1 cellular context compared by ENCODE assay signal in the genomic region with DNA sequence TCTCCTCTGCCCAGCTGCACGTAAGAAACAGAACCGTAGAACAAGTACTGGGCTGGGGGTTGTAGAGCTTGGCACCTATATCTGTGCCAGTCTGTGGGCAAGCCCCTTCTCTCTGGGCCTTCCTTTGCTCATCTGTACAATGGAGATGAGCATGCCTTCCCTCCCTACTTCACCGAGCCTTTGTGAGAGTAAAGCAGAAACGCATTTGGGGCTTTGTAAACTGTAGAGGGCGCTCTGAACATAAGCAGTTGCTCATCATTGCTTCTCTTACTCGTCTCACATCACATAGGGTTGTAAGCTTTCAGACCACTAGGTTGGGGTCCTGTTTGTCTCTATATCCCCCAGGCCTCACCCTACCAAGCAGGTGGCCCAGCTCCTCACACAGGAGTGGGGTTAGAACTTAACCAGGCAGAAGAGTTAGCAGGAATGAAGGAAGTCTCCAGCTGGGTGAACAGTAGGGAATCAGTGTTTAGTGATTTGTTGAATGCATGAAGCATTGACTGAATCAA.
TF ChIP-seq lines count a peak whose summit lies in the region.

No MANE protein-coding gene starts in this region.

TF ChIP-seq in K562, 482 proteins besides CTCF, POLR2A, EP300 and RAD21 (continued from another document):
- no peak for TF ChIP-seq GMEB1 (CRISPR knock-in tag; IDR thresholded peaks at IDR 0.05)
- TF ChIP-seq ZBTB33 (CRISPR knock-in tag; IDR thresholded peaks at IDR 0.05), result 0 out of 2 replicates have a peak, but pooled peaks have one; percentile 4
- TF ChIP-seq, protein P1, sequence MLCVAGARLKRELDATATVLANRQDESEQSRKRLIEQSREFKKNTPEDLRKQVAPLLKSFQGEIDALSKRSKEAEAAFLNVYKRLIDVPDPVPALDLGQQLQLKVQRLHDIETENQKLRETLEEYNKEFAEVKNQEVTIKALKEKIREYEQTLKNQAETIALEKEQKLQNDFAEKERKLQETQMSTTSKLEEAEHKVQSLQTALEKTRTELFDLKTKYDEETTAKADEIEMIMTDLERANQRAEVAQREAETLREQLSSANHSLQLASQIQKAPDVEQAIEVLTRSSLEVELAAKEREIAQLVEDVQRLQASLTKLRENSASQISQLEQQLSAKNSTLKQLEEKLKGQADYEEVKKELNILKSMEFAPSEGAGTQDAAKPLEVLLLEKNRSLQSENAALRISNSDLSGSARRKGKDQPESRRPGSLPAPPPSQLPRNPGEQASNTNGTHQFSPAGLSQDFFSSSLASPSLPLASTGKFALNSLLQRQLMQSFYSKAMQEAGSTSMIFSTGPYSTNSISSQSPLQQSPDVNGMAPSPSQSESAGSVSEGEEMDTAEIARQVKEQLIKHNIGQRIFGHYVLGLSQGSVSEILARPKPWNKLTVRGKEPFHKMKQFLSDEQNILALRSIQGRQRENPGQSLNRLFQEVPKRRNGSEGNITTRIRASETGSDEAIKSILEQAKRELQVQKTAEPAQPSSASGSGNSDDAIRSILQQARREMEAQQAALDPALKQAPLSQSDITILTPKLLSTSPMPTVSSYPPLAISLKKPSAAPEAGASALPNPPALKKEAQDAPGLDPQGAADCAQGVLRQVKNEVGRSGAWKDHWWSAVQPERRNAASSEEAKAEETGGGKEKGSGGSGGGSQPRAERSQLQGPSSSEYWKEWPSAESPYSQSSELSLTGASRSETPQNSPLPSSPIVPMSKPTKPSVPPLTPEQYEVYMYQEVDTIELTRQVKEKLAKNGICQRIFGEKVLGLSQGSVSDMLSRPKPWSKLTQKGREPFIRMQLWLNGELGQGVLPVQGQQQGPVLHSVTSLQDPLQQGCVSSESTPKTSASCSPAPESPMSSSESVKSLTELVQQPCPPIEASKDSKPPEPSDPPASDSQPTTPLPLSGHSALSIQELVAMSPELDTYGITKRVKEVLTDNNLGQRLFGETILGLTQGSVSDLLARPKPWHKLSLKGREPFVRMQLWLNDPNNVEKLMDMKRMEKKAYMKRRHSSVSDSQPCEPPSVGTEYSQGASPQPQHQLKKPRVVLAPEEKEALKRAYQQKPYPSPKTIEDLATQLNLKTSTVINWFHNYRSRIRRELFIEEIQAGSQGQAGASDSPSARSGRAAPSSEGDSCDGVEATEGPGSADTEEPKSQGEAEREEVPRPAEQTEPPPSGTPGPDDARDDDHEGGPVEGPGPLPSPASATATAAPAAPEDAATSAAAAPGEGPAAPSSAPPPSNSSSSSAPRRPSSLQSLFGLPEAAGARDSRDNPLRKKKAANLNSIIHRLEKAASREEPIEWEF (CRISPR knock-in tag; IDR thresholded peaks at IDR 0.05), result no peak
- TF ChIP-seq, protein P2, sequence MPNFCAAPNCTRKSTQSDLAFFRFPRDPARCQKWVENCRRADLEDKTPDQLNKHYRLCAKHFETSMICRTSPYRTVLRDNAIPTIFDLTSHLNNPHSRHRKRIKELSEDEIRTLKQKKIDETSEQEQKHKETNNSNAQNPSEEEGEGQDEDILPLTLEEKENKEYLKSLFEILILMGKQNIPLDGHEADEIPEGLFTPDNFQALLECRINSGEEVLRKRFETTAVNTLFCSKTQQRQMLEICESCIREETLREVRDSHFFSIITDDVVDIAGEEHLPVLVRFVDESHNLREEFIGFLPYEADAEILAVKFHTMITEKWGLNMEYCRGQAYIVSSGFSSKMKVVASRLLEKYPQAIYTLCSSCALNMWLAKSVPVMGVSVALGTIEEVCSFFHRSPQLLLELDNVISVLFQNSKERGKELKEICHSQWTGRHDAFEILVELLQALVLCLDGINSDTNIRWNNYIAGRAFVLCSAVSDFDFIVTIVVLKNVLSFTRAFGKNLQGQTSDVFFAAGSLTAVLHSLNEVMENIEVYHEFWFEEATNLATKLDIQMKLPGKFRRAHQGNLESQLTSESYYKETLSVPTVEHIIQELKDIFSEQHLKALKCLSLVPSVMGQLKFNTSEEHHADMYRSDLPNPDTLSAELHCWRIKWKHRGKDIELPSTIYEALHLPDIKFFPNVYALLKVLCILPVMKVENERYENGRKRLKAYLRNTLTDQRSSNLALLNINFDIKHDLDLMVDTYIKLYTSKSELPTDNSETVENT (CRISPR knock-in tag; IDR thresholded peaks at IDR 0.05), result no peak
- TF ChIP-seq, protein P3, sequence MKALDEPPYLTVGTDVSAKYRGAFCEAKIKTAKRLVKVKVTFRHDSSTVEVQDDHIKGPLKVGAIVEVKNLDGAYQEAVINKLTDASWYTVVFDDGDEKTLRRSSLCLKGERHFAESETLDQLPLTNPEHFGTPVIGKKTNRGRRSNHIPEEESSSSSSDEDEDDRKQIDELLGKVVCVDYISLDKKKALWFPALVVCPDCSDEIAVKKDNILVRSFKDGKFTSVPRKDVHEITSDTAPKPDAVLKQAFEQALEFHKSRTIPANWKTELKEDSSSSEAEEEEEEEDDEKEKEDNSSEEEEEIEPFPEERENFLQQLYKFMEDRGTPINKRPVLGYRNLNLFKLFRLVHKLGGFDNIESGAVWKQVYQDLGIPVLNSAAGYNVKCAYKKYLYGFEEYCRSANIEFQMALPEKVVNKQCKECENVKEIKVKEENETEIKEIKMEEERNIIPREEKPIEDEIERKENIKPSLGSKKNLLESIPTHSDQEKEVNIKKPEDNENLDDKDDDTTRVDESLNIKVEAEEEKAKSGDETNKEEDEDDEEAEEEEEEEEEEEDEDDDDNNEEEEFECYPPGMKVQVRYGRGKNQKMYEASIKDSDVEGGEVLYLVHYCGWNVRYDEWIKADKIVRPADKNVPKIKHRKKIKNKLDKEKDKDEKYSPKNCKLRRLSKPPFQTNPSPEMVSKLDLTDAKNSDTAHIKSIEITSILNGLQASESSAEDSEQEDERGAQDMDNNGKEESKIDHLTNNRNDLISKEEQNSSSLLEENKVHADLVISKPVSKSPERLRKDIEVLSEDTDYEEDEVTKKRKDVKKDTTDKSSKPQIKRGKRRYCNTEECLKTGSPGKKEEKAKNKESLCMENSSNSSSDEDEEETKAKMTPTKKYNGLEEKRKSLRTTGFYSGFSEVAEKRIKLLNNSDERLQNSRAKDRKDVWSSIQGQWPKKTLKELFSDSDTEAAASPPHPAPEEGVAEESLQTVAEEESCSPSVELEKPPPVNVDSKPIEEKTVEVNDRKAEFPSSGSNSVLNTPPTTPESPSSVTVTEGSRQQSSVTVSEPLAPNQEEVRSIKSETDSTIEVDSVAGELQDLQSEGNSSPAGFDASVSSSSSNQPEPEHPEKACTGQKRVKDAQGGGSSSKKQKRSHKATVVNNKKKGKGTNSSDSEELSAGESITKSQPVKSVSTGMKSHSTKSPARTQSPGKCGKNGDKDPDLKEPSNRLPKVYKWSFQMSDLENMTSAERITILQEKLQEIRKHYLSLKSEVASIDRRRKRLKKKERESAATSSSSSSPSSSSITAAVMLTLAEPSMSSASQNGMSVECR (CRISPR knock-in tag; IDR thresholded peaks at IDR 0.05), result peak; percentile 38; the same call in 1 of the 2 replicates
- no peak for TF ChIP-seq MAFF (IDR thresholded peaks at IDR 0.05; ENCODE audit: low read length)
- TF ChIP-seq HIVEP1 (CRISPR knock-in tag; IDR thresholded peaks at IDR 0.05), result no peak
- TF ChIP-seq HOXB6 (CRISPR knock-in tag; IDR thresholded peaks at IDR 0.05; ENCODE audit: borderline replicate concordance), result no peak
- TF ChIP-seq ZNF311 (CRISPR knock-in tag; IDR thresholded peaks at IDR 0.05), result no peak
- no peak for TF ChIP-seq ADNP (tag; IDR thresholded peaks at IDR 0.05)
- TF ChIP-seq BCLAF1 (IDR thresholded peaks at IDR 0.05; ENCODE audit: borderline replicate concordance in 1 of 2, control insufficient read depth in 1 of 2, low read depth in 2 of 2, low read length in 1 of 2), result no peak
- no peak for TF ChIP-seq KLF13 (tag; IDR thresholded peaks at IDR 0.05; ENCODE audit: borderline replicate concordance, low read depth)
- no peak; the same call in 1 of the 2 replicates for TF ChIP-seq RAD51 (IDR thresholded peaks at IDR 0.05; ENCODE audit: borderline replicate concordance, low read depth)
- TF ChIP-seq ZNF12 (CRISPR knock-in tag; IDR thresholded peaks at IDR 0.05), result no peak
- TF ChIP-seq FOXP1 (CRISPR knock-in tag; IDR thresholded peaks at IDR 0.05), result 0 out of 2 replicates have a peak, but pooled peaks have one; percentile 28
- TF ChIP-seq ZNF586 (CRISPR knock-in tag; conservative IDR thresholded peaks at IDR 0.05), result no peak
- TF ChIP-seq NCOA4 (IDR thresholded peaks at IDR 0.05; ENCODE audit: partially characterized antibody), result no peak
- no peak for TF ChIP-seq GABPA (tag; conservative IDR thresholded peaks at IDR 0.05; ENCODE audit: low read depth)
- TF ChIP-seq ESRRA (IDR thresholded peaks at IDR 0.05; ENCODE audit: borderline replicate concordance, low read depth), result 0 out of 2 replicates have a peak, but pooled peaks have one; percentile 24
- no peak for TF ChIP-seq SRSF3 (IDR thresholded peaks at IDR 0.05; ENCODE audit: insufficient read depth, low read length)
- no peak for TF ChIP-seq ZC3H11A (IDR thresholded peaks at IDR 0.05; ENCODE audit: low read depth, low read length)
- no peak for TF ChIP-seq STAG1 (CRISPR knock-in tag; IDR thresholded peaks at IDR 0.05; ENCODE audit: borderline replicate concordance)
- no peak for TF ChIP-seq FOS (IDR thresholded peaks at IDR 0.05; ENCODE audit: extremely low read depth, insufficient read length)
- TF ChIP-seq RCOR1 (IDR thresholded peaks at IDR 0.05; ENCODE audit: borderline replicate concordance in 1 of 2, low read depth in 2 of 2, low read length in 2 of 2), result peak in 1 of 2 experiments; percentile 40; a peak in 1 of 4 replicates
